ENCODE assay signal across 35 cellular contexts in genomic region chr22:32870474-32870873, GRCh38.
"Had no signal": no experiment of that assay in that cellular context is flagged by ENCODE, and none has a peak within 500 bp of the region (broad histone marks: within the 10 kb centered on the region; RNA-seq: fewer than 3 reads in every experiment).

No MANE protein-coding gene starts in this region.

- DNase-seq: Karpas-422, Kasumi-1, MG63, MM.1S, MV-4-11, NCI-H1048, NCI-H1092, NCI-H1092 treated with DMSO at 0.1 percent for 48 hours, NCI-H1105, NCI-H1105 treated with DMSO at 0.1 percent for 48 hours, NCI-H1417 treated with DMSO at 0.1 percent for 48 hours, NCI-H1436, NCI-H1436 treated with DMSO at 0.1 percent for 48 hours, NCI-H146, NCI-H1694, NCI-H1694 treated with DMSO at 0.1 percent for 48 hours, NCI-H187, NCI-H187 treated with DMSO at 0.1 percent for 48 hours, NCI-H1930, NCI-H2029, NCI-H2029 treated with DMSO at 0.1 percent for 48 hours, NCI-H2081, NCI-H2081 treated with DMSO at 0.1 percent for 48 hours, NCI-H2107, NCI-H2171, NCI-H2171 treated with DMSO at 0.1 percent for 48 hours, NCI-H2227 treated with DMSO at 0.1 percent for 48 hours, NCI-H226, NCI-H345, NCI-H446, NCI-H446 treated with DMSO at 0.1 percent for 48 hours, NCI-H510A, NCI-H510A treated with DMSO at 0.1 percent for 48 hours, NCI-H524, NCI-H524 treated with DMSO at 0.1 percent for 48 hours had no signal

- H3K27me3 ChIP-seq: MG63 had no signal

- H3K4me3 ChIP-seq: MG63 had no signal

- H3K36me3 ChIP-seq: MG63 had no signal

- H3K9me3 ChIP-seq: MG63 had no signal
